In the genomic region with DNA sequence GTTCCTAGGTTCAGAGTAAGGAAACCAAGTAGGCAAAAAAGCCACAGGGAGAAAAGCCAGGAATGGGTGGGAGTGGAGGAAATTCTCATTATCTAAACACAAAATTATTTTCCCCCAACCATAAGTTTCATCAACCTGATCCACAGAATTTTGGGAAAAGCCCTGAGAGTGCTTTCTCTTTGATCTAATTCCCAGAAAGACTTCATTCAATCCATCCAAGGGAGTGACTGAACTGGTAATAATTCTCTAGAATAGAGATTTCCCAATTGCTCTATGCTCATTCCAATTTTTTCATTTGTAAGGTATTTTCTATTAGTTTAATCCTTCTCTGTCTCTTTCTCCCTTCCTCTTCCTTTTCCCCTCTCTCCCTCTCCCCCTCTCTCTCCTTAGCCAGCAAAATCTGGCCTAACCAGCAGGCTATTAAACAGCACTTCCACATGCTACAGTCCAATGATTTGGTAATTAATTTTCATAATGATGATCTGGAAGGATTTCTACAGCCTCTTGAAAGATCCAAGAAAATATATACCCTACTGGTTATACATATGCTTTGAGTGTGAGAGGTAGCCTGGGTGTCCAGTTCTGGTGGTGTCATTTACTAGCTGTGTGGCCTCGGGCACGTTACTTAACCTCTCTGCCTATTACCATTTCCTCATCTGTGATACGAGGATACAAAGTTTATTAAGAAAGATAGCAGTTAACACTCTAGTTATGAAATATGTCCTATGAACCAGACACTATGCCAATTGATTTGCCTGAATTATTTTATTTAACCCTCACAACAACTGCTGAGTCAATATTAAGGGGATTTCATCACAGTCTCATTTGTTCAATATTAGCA, we compare ENCODE assay signal across 1 cellular context.
TF ChIP-seq lines count a peak whose summit lies in the region.

No MANE protein-coding gene starts in this region.

TF ChIP-seq in WTC11, 78 proteins besides CTCF, POLR2A, EP300 and RAD21 (continued from another document):
- TF ChIP-seq, protein P1, sequence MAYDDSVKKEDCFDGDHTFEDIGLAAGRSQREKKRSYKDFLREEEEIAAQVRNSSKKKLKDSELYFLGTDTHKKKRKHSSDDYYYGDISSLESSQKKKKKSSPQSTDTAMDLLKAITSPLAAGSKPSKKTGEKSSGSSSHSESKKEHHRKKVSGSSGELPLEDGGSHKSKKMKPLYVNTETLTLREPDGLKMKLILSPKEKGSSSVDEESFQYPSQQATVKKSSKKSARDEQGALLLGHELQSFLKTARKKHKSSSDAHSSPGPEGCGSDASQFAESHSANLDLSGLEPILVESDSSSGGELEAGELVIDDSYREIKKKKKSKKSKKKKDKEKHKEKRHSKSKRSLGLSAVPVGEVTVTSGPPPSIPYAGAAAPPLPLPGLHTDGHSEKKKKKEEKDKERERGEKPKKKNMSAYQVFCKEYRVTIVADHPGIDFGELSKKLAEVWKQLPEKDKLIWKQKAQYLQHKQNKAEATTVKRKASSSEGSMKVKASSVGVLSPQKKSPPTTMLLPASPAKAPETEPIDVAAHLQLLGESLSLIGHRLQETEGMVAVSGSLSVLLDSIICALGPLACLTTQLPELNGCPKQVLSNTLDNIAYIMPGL (CRISPR knock-in tag; IDR thresholded peaks at IDR 0.05): no peak
- no peak for TF ChIP-seq HMGA2 (CRISPR knock-in tag; IDR thresholded peaks at IDR 0.05)
